9 cellular contexts compared by ENCODE assay signal in the genomic region with DNA sequence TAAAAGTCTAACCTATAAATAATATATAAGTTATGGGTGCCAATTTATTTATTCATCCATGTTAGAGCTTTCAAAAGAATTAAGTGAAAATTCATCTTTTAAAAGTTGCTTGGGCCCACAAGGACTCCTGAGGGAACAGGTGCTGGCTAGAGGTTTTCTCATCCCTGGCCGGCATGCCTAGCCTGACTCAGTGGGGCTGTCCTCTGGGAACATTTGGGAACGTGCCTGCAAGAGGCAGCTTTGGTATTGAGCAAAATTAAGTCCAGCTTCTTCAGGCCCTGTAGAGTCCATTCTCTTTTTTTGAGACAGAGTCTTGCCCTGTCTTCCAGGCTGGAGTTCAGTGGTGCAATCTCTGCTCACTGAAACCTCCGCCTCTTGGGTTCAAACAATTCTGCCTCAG.
"Had no signal": no experiment of that assay in that cellular context is flagged by ENCODE, and none has a peak within 500 bp of the region (broad histone marks: within the 10 kb centered on the region; RNA-seq: fewer than 3 reads in every experiment).

No MANE protein-coding gene starts in this region.

- H3K9me3 Mint-ChIP-seq: HFFc6, IgD-negative memory B cell had no signal

- H3K9ac ChIP-seq: GM23248 had no signal

- H3K36me3 ChIP-seq: HAP-1 had no signal

- H3K36me3 Mint-ChIP-seq: IgD-negative memory B cell had no signal

- H3K4me3 ChIP-seq: GM23248, HAP-1 had no signal

- H3K4me1 ChIP-seq: HAP-1 had no signal

- H3K9me3 ChIP-seq: HAP-1 had no signal

- H3K4me1 Mint-ChIP-seq: IgD-negative memory B cell had no signal

- H3K27ac ChIP-seq: GM23248, HL-60 had no signal

- H3K4me3 Mint-ChIP-seq: HFFc6, IgD-negative memory B cell had no signal

- DNase-seq: GM23248, GOT3, H7, HFFc6 had no signal

- ATAC-seq: HCT116, HepG2 had no signal

- H3K27ac Mint-ChIP-seq: HFFc6 had no signal
